17 cellular contexts compared by ENCODE assay signal in the genomic region with DNA sequence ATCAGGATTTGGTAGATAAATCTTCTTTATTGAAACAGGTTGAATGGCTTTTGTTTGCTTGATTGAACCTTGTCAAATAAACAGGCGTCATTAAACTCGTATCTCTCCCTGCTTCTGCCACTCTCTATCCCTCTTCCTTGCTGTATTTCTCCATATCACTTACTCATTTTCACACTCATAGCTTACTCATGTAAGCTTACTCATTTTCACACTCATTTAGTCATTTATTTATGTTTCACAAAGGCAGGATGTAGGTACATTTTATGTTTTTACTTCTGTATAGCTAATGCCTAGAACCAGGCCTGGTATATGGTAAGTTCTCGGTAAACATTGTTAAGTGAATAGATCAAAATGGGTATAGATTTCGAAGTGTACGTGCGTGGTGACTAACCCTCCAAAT.
DNase-seq lines count a peak whose midpoint lies in the region; ATAC-seq, FAIRE-seq and TF ChIP-seq lines count a peak whose summit lies in the region.
"Had no signal": no experiment of that assay in that cellular context is flagged by ENCODE, and none has a peak within 500 bp of the region (broad histone marks: within the 10 kb centered on the region; RNA-seq: fewer than 3 reads in every experiment).

No MANE protein-coding gene starts in this region.

- BruUV-seq in mammary epithelial cell (replicated peaks; lab: Mats Ljungman, UMichigan) = no TSS peak

- dilution Hi-C loops in mammary epithelial cell (cut with HindIII; ENCODE audit: low sequenced_read_pairs) = no loop called here
- dilution Hi-C loops in keratinocyte (cut with MboI; ENCODE audit: extremely low pct_ligation_motif_present, low sequenced_read_pairs) = no loop called here

- no peak overlapping the region for H2AFZ ChIP-seq in mammary epithelial cell (ENCODE audit: low read depth, low read length)
- peak overlapping the region; percentile 8 for H2AFZ ChIP-seq in keratinocyte (ENCODE audit: control insufficient read depth, low read length)
- H2AFZ ChIP-seq: GM23338 had no signal

- CTCF ChIA-PET in mammary epithelial cell (lab: Charles Lee; ENCODE audit: low non-redundant PET) = interaction anchor here (0.7 kb wide), 1 partner anchor 133 kb away, joined by 8 read pairs; no protein-coding TSS in a partner anchor

- H3K27me3 ChIP-seq in mammary epithelial cell (ENCODE audit: insufficient read depth, low read length) = no peaks in the 10 kb centered on the region
- no peaks in the 10 kb centered on the region for H3K27me3 ChIP-seq in keratinocyte (ENCODE audit: control insufficient read depth, extremely low read depth, insufficient read depth, low read length)

- intact Hi-C loops in mammary epithelial cell (cut with micrococcal nuclease) = no loop called here

- in situ Hi-C loops in mammary epithelial cell (cut with MboI; ENCODE audit: low sequenced_read_pairs in 2 of 2) = no loop called here

- H3K9ac ChIP-seq in mammary epithelial cell (ENCODE audit: insufficient read depth, low read length) (no peak overlapping the region), keratinocyte (ENCODE audit: control insufficient read depth, extremely low read depth, insufficient read depth, low read length) (no peak overlapping the region)

- ATAC-seq in activated naive CD8-positive, alpha-beta T cell treated with anti-CD3 and anti-CD28 coated beads, Interleukin-2, amount 50 U/mL, for 24 hours = peak; percentile 40
- ATAC-seq: GM23338, K562 had no signal

- no peak overlapping the region for H3K4me3 Mint-ChIP-seq in activated naive CD8-positive, alpha-beta T cell treated with anti-CD3 and anti-CD28 coated beads, Interleukin-2, amount 50 U/mL, for 24 hours
- no peak overlapping the region for H3K4me3 Mint-ChIP-seq in activated naive CD8-positive, alpha-beta T cell treated with anti-CD3 and anti-CD28 coated beads for 36 hours
- H3K4me3 Mint-ChIP-seq: GM23338 had no signal

- no peaks in the 10 kb centered on the region for H3K9me3 Mint-ChIP-seq in activated naive CD8-positive, alpha-beta T cell treated with anti-CD3 and anti-CD28 coated beads, Interleukin-2, amount 50 U/mL, for 24 hours
- H3K9me3 Mint-ChIP-seq in activated naive CD8-positive, alpha-beta T cell treated with anti-CD3 and anti-CD28 coated beads for 36 hours = peaks cover 2% of the 10 kb centered on the region
- H3K9me3 Mint-ChIP-seq: GM23338 had no signal

- H3K4me3 ChIP-seq in mammary epithelial cell (replicated peaks in 1 of 3; ENCODE audit: insufficient read depth in 1 of 3, low read depth in 2 of 3, low read length in 3 of 3) (no peak overlapping the region), keratinocyte (ENCODE audit: control insufficient read depth in 2 of 3, extremely low read depth in 1 of 3, insufficient read depth in 2 of 3, low read depth in 1 of 3, low read length in 3 of 3) (no peak overlapping the region)
- H3K4me3 ChIP-seq: GM23338, K562 had no signal

- H3K36me3 ChIP-seq in mammary epithelial cell (ENCODE audit: insufficient read depth, low read length) (no peaks in the 10 kb centered on the region), keratinocyte (ENCODE audit: control insufficient read depth in 2 of 2, extremely low read depth in 1 of 2, insufficient read depth in 2 of 2, low read length in 2 of 2) (no peaks in the 10 kb centered on the region)

- H3K27me3 Mint-ChIP-seq in activated naive CD8-positive, alpha-beta T cell treated with anti-CD3 and anti-CD28 coated beads, Interleukin-2, amount 50 U/mL, for 24 hours = peaks cover 2% of the 10 kb centered on the region
- H3K27me3 Mint-ChIP-seq in activated naive CD8-positive, alpha-beta T cell treated with anti-CD3 and anti-CD28 coated beads for 36 hours = peaks cover 6% of the 10 kb centered on the region

- no peaks in the 10 kb centered on the region for H3K79me2 ChIP-seq in mammary epithelial cell (ENCODE audit: insufficient read depth, low read length)
- H3K79me2 ChIP-seq in keratinocyte (ENCODE audit: control insufficient read depth, insufficient read depth, low read length) = no peaks in the 10 kb centered on the region

- TF ChIP-seq CTCF in mammary epithelial cell (conservative IDR thresholded peaks at IDR 0.05 in 1 of 2, IDR thresholded peaks at IDR 0.05 in 1 of 2; ENCODE audit: extremely low read depth in 1 of 2, insufficient read depth in 1 of 2, low read depth in 1 of 2, low read length in 2 of 2) = no peak
- no peak for TF ChIP-seq CTCF in keratinocyte (optimal IDR thresholded peaks at IDR 0.05 in 1 of 3, IDR thresholded peaks at IDR 0.05 in 1 of 3, conservative IDR thresholded peaks at IDR 0.05 in 1 of 3; ENCODE audit: extremely low read depth in 1 of 3, insufficient read depth in 2 of 3, low read length in 3 of 3)

- H4K20me1 ChIP-seq in mammary epithelial cell (ENCODE audit: insufficient read depth, low read length) (no peaks in the 10 kb centered on the region), keratinocyte (ENCODE audit: control insufficient read depth, extremely low read depth, insufficient read depth, low read length) (no peaks in the 10 kb centered on the region)

- no peak overlapping the region for H3K27ac Mint-ChIP-seq in activated naive CD8-positive, alpha-beta T cell treated with anti-CD3 and anti-CD28 coated beads, Interleukin-2, amount 50 U/mL, for 24 hours
- no peak overlapping the region for H3K27ac Mint-ChIP-seq in activated naive CD8-positive, alpha-beta T cell treated with anti-CD3 and anti-CD28 coated beads for 36 hours
- H3K27ac Mint-ChIP-seq: GM23338 had no signal

- no peak for DNase-seq in activated naive CD8-positive, alpha-beta T cell treated with anti-CD3 and anti-CD28 coated beads, Interleukin-2, amount 50 U/mL, for 24 hours
- no peak for DNase-seq in activated naive CD8-positive, alpha-beta T cell treated with anti-CD3 and anti-CD28 coated beads for 36 hours
- DNase-seq in NCI-H1930 (lab: John Stamatoyannopoulos, UW) (peak; percentile 78 to 82), mammary epithelial cell (peak; percentile 40), keratinocyte (ENCODE audit: low read depth, low spot score) (no peak), HK-2 (ENCODE audit: unreplicated experiment) (no peak), mucosa of gallbladder (ENCODE audit: low spot score) (no peak)
- DNase-seq: NCI-H1417 treated with DMSO at 0.1 percent for 48 hours, NCI-H2029 treated with DMSO at 0.1 percent for 48 hours, NCI-H2171 treated with DMSO at 0.1 percent for 48 hours, NCI-H446 treated with DMSO at 0.1 percent for 48 hours, NCI-H748 treated with DMSO at 0.1 percent for 48 hours, OCI-M1 had no signal

- H3K4me1 ChIP-seq in mammary epithelial cell (ENCODE audit: insufficient read depth, low read length) = peaks cover 7% of the 10 kb centered on the region
- peaks cover 6% of the 10 kb centered on the region for H3K4me1 ChIP-seq in keratinocyte (ENCODE audit: control insufficient read depth, extremely low read depth, insufficient read depth, low read length)

- H3K4me1 Mint-ChIP-seq in activated naive CD8-positive, alpha-beta T cell treated with anti-CD3 and anti-CD28 coated beads, Interleukin-2, amount 50 U/mL, for 24 hours = peaks cover 3% of the 10 kb centered on the region
- peaks cover 2% of the 10 kb centered on the region for H3K4me1 Mint-ChIP-seq in activated naive CD8-positive, alpha-beta T cell treated with anti-CD3 and anti-CD28 coated beads for 36 hours

- no peak overlapping the region for H3K27ac ChIP-seq in mammary epithelial cell (ENCODE audit: insufficient read depth, low read depth, low read length)
- no peak overlapping the region for H3K27ac ChIP-seq in keratinocyte (ENCODE audit: control insufficient read depth, insufficient read depth, low read length)
- H3K27ac ChIP-seq: C4-2B had no signal

- no peaks in the 10 kb centered on the region for H3K9me1 ChIP-seq in keratinocyte (ENCODE audit: control insufficient read depth, extremely low read depth, insufficient read depth, low read length)

- H3K36me3 Mint-ChIP-seq in activated naive CD8-positive, alpha-beta T cell treated with anti-CD3 and anti-CD28 coated beads, Interleukin-2, amount 50 U/mL, for 24 hours (ENCODE audit: low read depth) = no peaks in the 10 kb centered on the region
- no peaks in the 10 kb centered on the region for H3K36me3 Mint-ChIP-seq in activated naive CD8-positive, alpha-beta T cell treated with anti-CD3 and anti-CD28 coated beads for 36 hours

- no peak overlapping the region for H3K4me2 ChIP-seq in mammary epithelial cell (ENCODE audit: insufficient read depth, low read depth, low read length)
- no peak overlapping the region for H3K4me2 ChIP-seq in keratinocyte (ENCODE audit: control insufficient read depth, extremely low read depth, insufficient read depth, low read depth, low read length)
- H3K4me2 ChIP-seq: GM23338 had no signal

- FAIRE-seq in keratinocyte (lab: Jason Lieb, UNC) = no peak
- FAIRE-seq: GM12892, K562 had no signal

- WGBS in mammary epithelial cell (ENCODE audit: low coverage, missing lambda C conversion rate) = 83% methylated on average over 6 of the region's 6 CpGs

- H3K9me3 ChIP-seq in mammary epithelial cell (replicated peaks; ENCODE audit: insufficient read depth, low read length) (peaks cover 4% of the 10 kb centered on the region), keratinocyte (ENCODE audit: control insufficient read depth, low read depth, low read length) (peaks cover 2% of the 10 kb centered on the region)

Comparison
In these comparisons a context has a peak if more than half of its experiments do, and no peak if none do; other contexts are left out.
1. DNase-seq: peak in NCI-H1930 (2 of 2) and mammary epithelial cell (single experiment); none in activated naive CD8-positive, alpha-beta T cell treated with anti-CD3 and anti-CD28 coated beads, Interleukin-2, amount 50 U/mL, for 24 hours (single experiment), activated naive CD8-positive, alpha-beta T cell treated with anti-CD3 and anti-CD28 coated beads for 36 hours (single experiment), keratinocyte (single experiment), HK-2 (single experiment) and mucosa of gallbladder (single experiment).